Comparison of ENCODE assay signal across 7 cellular contexts in genomic region chr6:167774881-167775280, GRCh38.
"Had no signal": no experiment of that assay in that cellular context is flagged by ENCODE, and none has a peak within 500 bp of the region (broad histone marks: within the 10 kb centered on the region; RNA-seq: fewer than 3 reads in every experiment).

No MANE protein-coding gene starts in this region.

- FAIRE-seq: HepG2, HTR-8/SVneo had no signal

- ATAC-seq: HepG2 had no signal

- H3K27ac ChIP-seq: HL-60, KMS-11 had no signal

- DNase-seq: IMR-90, KBM-7, KG1 had no signal

- H3K4me2 ChIP-seq: KMS-11 had no signal

- H3K9ac ChIP-seq: KMS-11 had no signal
